In genomic region chr18:44887227-44887631, GRCh38 we compare ENCODE assay signal across 8 cellular contexts.
A peak's percentile ranks its signal among the peaks of the same experiment; 100 is the strongest.
DNase-seq lines count a peak whose midpoint lies in the region; ATAC-seq and TF ChIP-seq lines count a peak whose summit lies in the region.

No MANE protein-coding gene starts in this region.

- POLR2A ChIA-PET in IMR-90 (lab: Charles Lee; ENCODE audit: unreplicated experiment), result no interaction called here

- H2BK120ac ChIP-seq in IMR-90 (ENCODE audit: low read depth, low read length), result no peak overlapping the region
- H2BK120ac ChIP-seq in trophoblast cell (ENCODE audit: insufficient read depth, low read length, poor library complexity), result no peak overlapping the region

- H3K27me3 ChIP-seq in IMR-90 (ENCODE audit: control insufficient read depth, insufficient read depth, low read length) (no peaks in the 10 kb centered on the region; the same call in 1 of the 2 replicates), trophoblast cell (ENCODE audit: insufficient read depth, low read length) (no peaks in the 10 kb centered on the region)

- TF ChIP-seq CTCF in GM12864 (IDR thresholded peaks at IDR 0.05; ENCODE audit: low read depth, low read length, missing control alignments), result no peak
- TF ChIP-seq CTCF in IMR-90 (conservative IDR thresholded peaks at IDR 0.05; ENCODE audit: low read depth, low read length), result no peak
- TF ChIP-seq CTCF in astrocyte of the spinal cord (IDR thresholded peaks at IDR 0.05; ENCODE audit: low read depth, low read length), result no peak

- no peak overlapping the region for H2BK15ac ChIP-seq in IMR-90 (ENCODE audit: low read depth, low read length)

- no peak for TF ChIP-seq POLR2A in IMR-90 (IDR thresholded peaks at IDR 0.05; ENCODE audit: low read depth, low read length)

- H3K14ac ChIP-seq in IMR-90 (replicated peaks; ENCODE audit: low read depth, low read length) (no peak overlapping the region), trophoblast cell (ENCODE audit: low read length) (no peak overlapping the region)

- in situ Hi-C loops in IMR-90 (cut with MboI; ENCODE audit: low sequenced_read_pairs) (loop anchor here (25.0 kb wide), 1 partner anchor 750 kb away; no protein-coding TSS in a partner anchor), astrocyte of the spinal cord (cut with HindIII; ENCODE audit: low sequenced_read_pairs) (no loop called here), KBM-7 (cut with MboI; ENCODE audit: low pct_unique_long_range_greater_than_20kb, low sequenced_read_pairs) (no loop called here)

- H3K9me3 ChIP-seq in IMR-90 (ENCODE audit: control insufficient read depth, insufficient read depth, low read length) (no peaks in the 10 kb centered on the region), trophoblast cell (ENCODE audit: insufficient read depth, low read depth, low read length) (no peaks in the 10 kb centered on the region)

- ATAC-seq in GM21526 (IDR thresholded peaks at IDR 0.05; ENCODE audit: low FRiP score, unreplicated experiment) (peak; percentile 79), IMR-90 (ENCODE audit: low read depth) (no peak)

- H3K4me2 ChIP-seq in IMR-90 (ENCODE audit: low read depth, low read length) (no peak overlapping the region), trophoblast cell (ENCODE audit: low read length) (no peak overlapping the region)

- DNase-seq in GM12864 (ENCODE audit: low read depth) (peak; percentile 22), IMR-90 (peak; percentile 2), astrocyte of the spinal cord (ENCODE audit: low read depth, low spot score) (peak; percentile 32), trophoblast cell (peak; percentile 15 to 40), KBM-7 (no peak), NCI-H82 (lab: John Stamatoyannopoulos, UW) (no peak), NOMO-1 treated with dmso at 0.1 percent for 144 hours (lab: John Stamatoyannopoulos, UW; ENCODE audit: unreplicated experiment) (no peak)

- H2AK9ac ChIP-seq in IMR-90 (replicated peaks; ENCODE audit: low read depth, low read length, poor library complexity), result no peak overlapping the region

- no peaks in the 10 kb centered on the region for H3K36me3 ChIP-seq in IMR-90 (ENCODE audit: control insufficient read depth, insufficient read depth, low read length)
- no peaks in the 10 kb centered on the region for H3K36me3 ChIP-seq in trophoblast cell (ENCODE audit: control insufficient read depth in 1 of 2, insufficient read depth in 2 of 2, low read length in 2 of 2)

- dilution Hi-C loops in IMR-90 (cut with HindIII; ENCODE audit: low sequenced_read_pairs, unreplicated experiment), result no loop called here

- BruUV-seq in IMR-90 (replicated peaks; lab: Mats Ljungman, UMichigan), result no TSS peak

- no peaks in the 10 kb centered on the region for H3K79me1 ChIP-seq in IMR-90 (ENCODE audit: low read depth in 1 of 2, low read length in 2 of 2)
- H3K79me1 ChIP-seq in trophoblast cell (ENCODE audit: low read length), result no peaks in the 10 kb centered on the region

- H3K27ac ChIP-seq in IMR-90 (ENCODE audit: insufficient read depth, low read length), result no peak overlapping the region
- no peak overlapping the region for H3K27ac ChIP-seq in trophoblast cell (ENCODE audit: low read depth, low read length)

- no peak overlapping the region for H3K18ac ChIP-seq in IMR-90 (ENCODE audit: low read depth, low read length)
- no peak overlapping the region for H3K18ac ChIP-seq in trophoblast cell (ENCODE audit: low read length)

- H2AFZ ChIP-seq in IMR-90 (replicated peaks; ENCODE audit: low read length, poor library complexity), result no peak overlapping the region
- no peak overlapping the region for H2AFZ ChIP-seq in trophoblast cell (ENCODE audit: insufficient read depth, low read length, poor library complexity)

- H3K4me3 ChIP-seq in GM12864 (ENCODE audit: low read depth, low read length) (no peak overlapping the region), IMR-90 (ENCODE audit: insufficient read depth, low read depth, low read length) (no peak overlapping the region), astrocyte of the spinal cord (ENCODE audit: low read depth, low read length) (no peak overlapping the region), trophoblast cell (ENCODE audit: low read depth, low read length) (no peak overlapping the region)

- TF ChIP-seq RAD21 in IMR-90 (IDR thresholded peaks at IDR 0.05; ENCODE audit: low read length), result no peak

- no peaks in the 10 kb centered on the region for H3K9me1 ChIP-seq in IMR-90 (ENCODE audit: insufficient read depth, low read length)

- no peak overlapping the region for H2BK5ac ChIP-seq in IMR-90 (ENCODE audit: low read depth, low read length, poor library complexity, severe bottlenecking)
- no peak overlapping the region for H2BK5ac ChIP-seq in trophoblast cell (ENCODE audit: low read depth, low read length, poor library complexity)

- intact Hi-C loops in IMR-90 (cut with micrococcal nuclease), result no loop called here

- no peak overlapping the region for H2BK20ac ChIP-seq in IMR-90 (ENCODE audit: low read depth, low read length)

- no peak overlapping the region for H4K5ac ChIP-seq in IMR-90 (ENCODE audit: low read depth, low read length)

- CTCF ChIA-PET in IMR-90 (lab: Yijun Ruan, JAX), result no interaction called here

- H4K12ac ChIP-seq in trophoblast cell (ENCODE audit: low read depth, low read length), result no peak overlapping the region

- no peak overlapping the region for H2AK5ac ChIP-seq in IMR-90 (ENCODE audit: low read depth, low read length)
- H2AK5ac ChIP-seq in trophoblast cell (ENCODE audit: low read length), result no peak overlapping the region

- no peak overlapping the region for H4K91ac ChIP-seq in IMR-90 (ENCODE audit: insufficient read depth, low read depth, low read length)
- no peak overlapping the region for H4K91ac ChIP-seq in trophoblast cell (ENCODE audit: low read depth, low read length)

- H4K8ac ChIP-seq in IMR-90 (ENCODE audit: low read depth in 2 of 2, low read length in 2 of 2) (no peak overlapping the region), trophoblast cell (ENCODE audit: low read depth, low read length) (no peak overlapping the region)

- H3K4ac ChIP-seq in IMR-90 (ENCODE audit: low read depth, low read length) (no peak overlapping the region), trophoblast cell (ENCODE audit: low read depth, low read length) (no peak overlapping the region)

- H3K4me1 ChIP-seq in IMR-90 (ENCODE audit: control insufficient read depth, insufficient read depth, low read length) (no peaks in the 10 kb centered on the region), trophoblast cell (ENCODE audit: control insufficient read depth in 1 of 2, insufficient read depth in 2 of 2, low read length in 2 of 2) (peaks cover 0 to 7% of the 10 kb centered on the region in 2 experiments)

- no peak overlapping the region for H2BK12ac ChIP-seq in trophoblast cell (ENCODE audit: low read length)

- no peaks in the 10 kb centered on the region for H4K20me1 ChIP-seq in IMR-90 (ENCODE audit: insufficient read depth, low read length)

- H3K56ac ChIP-seq in IMR-90 (ENCODE audit: extremely low read depth, insufficient read depth, low read length), result no peak overlapping the region

- H3K9ac ChIP-seq in IMR-90 (ENCODE audit: low read depth, low read length), result no peak overlapping the region
- no peak overlapping the region for H3K9ac ChIP-seq in trophoblast cell (ENCODE audit: low read length)

- H3K79me2 ChIP-seq in trophoblast cell (ENCODE audit: control insufficient read depth, insufficient read depth, low read length, poor library complexity), result no peaks in the 10 kb centered on the region

- H3K23ac ChIP-seq in IMR-90 (ENCODE audit: low read depth, low read length), result no peak overlapping the region
- no peak overlapping the region for H3K23ac ChIP-seq in trophoblast cell (ENCODE audit: low read length)

TF ChIP-seq in IMR-90, 13 proteins besides CTCF, POLR2A, EP300 and RAD21:
- TF ChIP-seq RCOR1 (IDR thresholded peaks at IDR 0.05; ENCODE audit: insufficient replicate concordance, low read length) (no peak), FOS (IDR thresholded peaks at IDR 0.05; ENCODE audit: low read depth, low read length) (no peak), CHD1 (IDR thresholded peaks at IDR 0.05; ENCODE audit: low read depth, low read length) (no peak), SMC3 (IDR thresholded peaks at IDR 0.05; ENCODE audit: low read depth, low read length) (no peak), USF2 (IDR thresholded peaks at IDR 0.05; ENCODE audit: low read depth, low read length) (no peak), NFE2L2 (IDR thresholded peaks at IDR 0.05; ENCODE audit: low read depth, low read length) (no peak), CEBPB (IDR thresholded peaks at IDR 0.05; ENCODE audit: low read depth, low read length) (no peak), MXI1 (IDR thresholded peaks at IDR 0.05; ENCODE audit: borderline replicate concordance, low read depth, low read length) (no peak), MAFK (IDR thresholded peaks at IDR 0.05; ENCODE audit: low read depth, low read length) (no peak), ELK1 (IDR thresholded peaks at IDR 0.05; ENCODE audit: borderline replicate concordance, low read depth, low read length) (no peak), RFX5 (IDR thresholded peaks at IDR 0.05; ENCODE audit: low read depth, low read length) (no peak)

Comparison
In these comparisons a context has a peak if more than half of its experiments do, and no peak if none do; other contexts are left out.
1. DNase-seq: peak in GM12864 (single experiment), IMR-90 (single experiment), astrocyte of the spinal cord (single experiment) and trophoblast cell (2 of 2); none in KBM-7 (single experiment), NCI-H82 (single experiment) and NOMO-1 treated with dmso at 0.1 percent for 144 hours (single experiment).